ENCODE assay signal across 8 cellular contexts in the genomic region with DNA sequence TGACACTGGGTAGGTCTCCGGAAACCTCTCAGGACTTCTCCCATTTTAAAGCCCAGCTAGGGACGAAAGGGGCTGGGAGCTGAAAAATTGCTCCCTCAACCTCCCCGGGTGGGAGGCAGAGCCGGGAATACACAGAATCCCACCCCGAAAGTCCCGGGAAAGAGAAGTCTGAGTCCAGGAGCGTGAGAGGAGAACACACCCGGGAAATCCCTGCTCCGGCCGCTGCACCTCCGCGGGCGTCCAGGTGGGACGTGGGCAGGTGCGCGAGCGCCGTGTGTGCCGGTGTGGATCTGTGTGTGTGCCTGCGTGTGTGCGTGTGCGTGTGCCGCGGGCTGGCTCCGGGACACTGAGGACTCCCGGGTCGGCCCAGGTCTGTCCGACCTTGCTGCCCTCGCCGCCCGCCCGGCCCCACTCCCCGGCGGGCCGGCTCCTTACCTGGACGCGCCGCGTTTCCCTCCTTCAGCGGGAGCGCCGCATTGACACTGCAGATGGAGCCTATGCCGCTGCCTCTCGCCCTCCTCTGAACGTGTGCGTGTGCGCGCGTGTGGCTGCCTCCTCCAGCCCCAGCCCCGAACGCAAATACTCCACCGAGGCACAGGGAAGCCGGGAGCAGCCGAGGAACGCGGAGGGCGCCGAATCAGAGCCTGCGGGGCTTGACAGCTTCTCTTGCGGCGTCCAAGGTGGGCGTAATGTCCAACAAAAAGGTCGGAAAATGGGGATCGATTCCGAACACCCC. TPM values are rescaled to one million over a fixed set of nuclear protein-coding genes. Genes with fewer than 3 reads are reported as not detected.
A peak's percentile ranks its signal among the peaks of the same experiment; 100 is the strongest.
DNase-seq lines count a peak whose midpoint lies in the region; ATAC-seq and TF ChIP-seq lines count a peak whose summit lies in the region.

A gene with protein sequence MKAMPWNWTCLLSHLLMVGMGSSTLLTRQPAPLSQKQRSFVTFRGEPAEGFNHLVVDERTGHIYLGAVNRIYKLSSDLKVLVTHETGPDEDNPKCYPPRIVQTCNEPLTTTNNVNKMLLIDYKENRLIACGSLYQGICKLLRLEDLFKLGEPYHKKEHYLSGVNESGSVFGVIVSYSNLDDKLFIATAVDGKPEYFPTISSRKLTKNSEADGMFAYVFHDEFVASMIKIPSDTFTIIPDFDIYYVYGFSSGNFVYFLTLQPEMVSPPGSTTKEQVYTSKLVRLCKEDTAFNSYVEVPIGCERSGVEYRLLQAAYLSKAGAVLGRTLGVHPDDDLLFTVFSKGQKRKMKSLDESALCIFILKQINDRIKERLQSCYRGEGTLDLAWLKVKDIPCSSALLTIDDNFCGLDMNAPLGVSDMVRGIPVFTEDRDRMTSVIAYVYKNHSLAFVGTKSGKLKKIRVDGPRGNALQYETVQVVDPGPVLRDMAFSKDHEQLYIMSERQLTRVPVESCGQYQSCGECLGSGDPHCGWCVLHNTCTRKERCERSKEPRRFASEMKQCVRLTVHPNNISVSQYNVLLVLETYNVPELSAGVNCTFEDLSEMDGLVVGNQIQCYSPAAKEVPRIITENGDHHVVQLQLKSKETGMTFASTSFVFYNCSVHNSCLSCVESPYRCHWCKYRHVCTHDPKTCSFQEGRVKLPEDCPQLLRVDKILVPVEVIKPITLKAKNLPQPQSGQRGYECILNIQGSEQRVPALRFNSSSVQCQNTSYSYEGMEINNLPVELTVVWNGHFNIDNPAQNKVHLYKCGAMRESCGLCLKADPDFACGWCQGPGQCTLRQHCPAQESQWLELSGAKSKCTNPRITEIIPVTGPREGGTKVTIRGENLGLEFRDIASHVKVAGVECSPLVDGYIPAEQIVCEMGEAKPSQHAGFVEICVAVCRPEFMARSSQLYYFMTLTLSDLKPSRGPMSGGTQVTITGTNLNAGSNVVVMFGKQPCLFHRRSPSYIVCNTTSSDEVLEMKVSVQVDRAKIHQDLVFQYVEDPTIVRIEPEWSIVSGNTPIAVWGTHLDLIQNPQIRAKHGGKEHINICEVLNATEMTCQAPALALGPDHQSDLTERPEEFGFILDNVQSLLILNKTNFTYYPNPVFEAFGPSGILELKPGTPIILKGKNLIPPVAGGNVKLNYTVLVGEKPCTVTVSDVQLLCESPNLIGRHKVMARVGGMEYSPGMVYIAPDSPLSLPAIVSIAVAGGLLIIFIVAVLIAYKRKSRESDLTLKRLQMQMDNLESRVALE (N-terminal part only) (minus strand): TSS at position 484 of the 736 bp plus-strand sequence. CDS start 67,777 bp downstream, outside the sequence.

- no TSS peak for BruUV-seq in IMR-90 (replicated peaks; lab: Mats Ljungman, UMichigan)

- no peaks in the 10 kb centered on the region for H3K79me2 ChIP-seq in ACC112 (ENCODE audit: control insufficient read depth, insufficient read depth, low read length, unreplicated experiment)

- H3K27me3 ChIP-seq in ACC112 (ENCODE audit: insufficient read depth, low read length) (peaks cover 77% of the 10 kb centered on the region), IMR-90 (ENCODE audit: control insufficient read depth, insufficient read depth, low read length) (peaks cover 54% of the 10 kb centered on the region)

- H2AK9ac ChIP-seq in IMR-90 (replicated peaks; ENCODE audit: low read depth, low read length, poor library complexity) = no peak within 1 kb of the TSS

- in situ Hi-C loops in IMR-90 (cut with MboI; ENCODE audit: low sequenced_read_pairs) = loop anchor here (10.0 to 25.0 kb wide), 2 partner anchors 251 to 614 kb away; no protein-coding TSS in a partner anchor

- H3K56ac ChIP-seq in IMR-90 (ENCODE audit: extremely low read depth, insufficient read depth, low read length) = no peak within 1 kb of the TSS

- peak within 1 kb of the TSS; percentile 48; the same call in 1 of the 2 replicates for H3K4me2 ChIP-seq in IMR-90 (ENCODE audit: low read depth, low read length)

- H2BK20ac ChIP-seq in IMR-90 (ENCODE audit: low read depth, low read length) = no peak within 1 kb of the TSS

- CTCF ChIA-PET in IMR-90 (lab: Yijun Ruan, JAX) = no interaction called here

- no peaks in the 10 kb centered on the region for H3K79me1 ChIP-seq in IMR-90 (ENCODE audit: low read depth in 1 of 2, low read length in 2 of 2)

- no peak for TF ChIP-seq RAD21 in IMR-90 (IDR thresholded peaks at IDR 0.05; ENCODE audit: low read length)

- no peak within 1 kb of the TSS for H4K91ac ChIP-seq in IMR-90 (ENCODE audit: insufficient read depth, low read depth, low read length)

- no peaks in the 10 kb centered on the region for H3K4me1 ChIP-seq in ACC112 (ENCODE audit: control insufficient read depth, insufficient read depth, low read length, unreplicated experiment)
- H3K4me1 ChIP-seq in IMR-90 (ENCODE audit: control insufficient read depth, insufficient read depth, low read length) = 0 out of 2 replicates have a peak, but pooled peaks cover 2% of the 10 kb centered on the region

- ATAC-seq in IMR-90 (ENCODE audit: low read depth) = no peak
- no peak for ATAC-seq in HG02973 (IDR thresholded peaks at IDR 0.05; ENCODE audit: unreplicated experiment)
- no peak for ATAC-seq in HG03108 (IDR thresholded peaks at IDR 0.05; ENCODE audit: unreplicated experiment)

- H3K36me3 ChIP-seq in ACC112 (ENCODE audit: insufficient read depth, low read length) (no peaks in the 10 kb centered on the region), IMR-90 (ENCODE audit: control insufficient read depth, insufficient read depth, low read length) (no peaks in the 10 kb centered on the region)

- H2BK5ac ChIP-seq in IMR-90 (ENCODE audit: low read depth, low read length, poor library complexity, severe bottlenecking) = no peak within 1 kb of the TSS

- H2AK5ac ChIP-seq in IMR-90 (ENCODE audit: low read depth, low read length) = no peak within 1 kb of the TSS

- intact Hi-C loops in IMR-90 (cut with micrococcal nuclease) = no loop called here
- intact Hi-C loops in lower leg skin (cut with DNase I; ENCODE audit: low total_unique reads) = loop anchor here (5.0 kb wide), 2 partner anchors 259 to 629 kb away; no protein-coding TSS in a partner anchor

- H3K9me1 ChIP-seq in IMR-90 (ENCODE audit: insufficient read depth, low read length) = no peaks in the 10 kb centered on the region

- DNase-seq in IMR-90 (no peak), caudate nucleus (lab: John Stamatoyannopoulos, UW) (peak in 32 of 61 donors; percentile 6 to 65 (median 34)), lower leg skin (ENCODE audit: low spot score in 2 of 2) (peak in 1 of 2 donors; percentile 82), NAMALWA (ENCODE audit: low spot score) (no peak)

- no peak within 1 kb of the TSS for H3K23ac ChIP-seq in IMR-90 (ENCODE audit: low read depth, low read length)

- H3K18ac ChIP-seq in IMR-90 (ENCODE audit: low read depth, low read length) = no peak within 1 kb of the TSS

- no peak within 1 kb of the TSS for H4K8ac ChIP-seq in IMR-90 (ENCODE audit: low read depth in 2 of 2, low read length in 2 of 2)

- dilution Hi-C loops in IMR-90 (cut with HindIII; ENCODE audit: low sequenced_read_pairs, unreplicated experiment) = no loop called here

- H3K27ac ChIP-seq in ACC112 (ENCODE audit: low read depth, low read length) = no peak within 1 kb of the TSS
- H3K27ac ChIP-seq in IMR-90 (ENCODE audit: insufficient read depth, low read length) = no peak within 1 kb of the TSS
- H3K27ac ChIP-seq in caudate nucleus (ENCODE audit: low read depth, low read length) = peak within 1 kb of the TSS; percentile 8

- 1% methylated on average over 22 of the region's 65 CpGs; no CpG with 5 or more reads in 1 of the 2 experiments for WGBS in IMR-90 (ENCODE audit: extremely low coverage in 2 of 2, insufficient read length in 1 of 2), 2 experiments
- WGBS in lower leg skin, 2 donors = 2 to 3% methylated on average over 27 to 61 of the region's 65 CpGs

- H2AFZ ChIP-seq in ACC112 (ENCODE audit: low read length, unreplicated experiment) = no peak within 1 kb of the TSS
- peak within 1 kb of the TSS; percentile 72 for H2AFZ ChIP-seq in IMR-90 (replicated peaks; ENCODE audit: low read length, poor library complexity)

- H4K5ac ChIP-seq in IMR-90 (ENCODE audit: low read depth, low read length) = no peak within 1 kb of the TSS

- no peak within 1 kb of the TSS for H3K4ac ChIP-seq in IMR-90 (ENCODE audit: low read depth, low read length)

- H2BK120ac ChIP-seq in IMR-90 (ENCODE audit: low read depth, low read length) = no peak within 1 kb of the TSS

- no peaks in the 10 kb centered on the region for H4K20me1 ChIP-seq in IMR-90 (ENCODE audit: insufficient read depth, low read length)

- TF ChIP-seq POLR2A in IMR-90 (IDR thresholded peaks at IDR 0.05; ENCODE audit: low read depth, low read length) (no peak), lower leg skin (IDR thresholded peaks at IDR 0.05) (no peak)

- POLR2A ChIA-PET in IMR-90 (lab: Charles Lee; ENCODE audit: unreplicated experiment) = no interaction called here

- H3K9me3 ChIP-seq in IMR-90 (ENCODE audit: control insufficient read depth, insufficient read depth, low read length) = no peaks in the 10 kb centered on the region

- no peak within 1 kb of the TSS for H2BK15ac ChIP-seq in IMR-90 (ENCODE audit: low read depth, low read length)

- no peak for TF ChIP-seq CTCF in IMR-90 (conservative IDR thresholded peaks at IDR 0.05; ENCODE audit: low read depth, low read length)
- TF ChIP-seq CTCF in lower leg skin (IDR thresholded peaks at IDR 0.05) = no peak
- no peak for TF ChIP-seq CTCF in subcutaneous adipose tissue (IDR thresholded peaks at IDR 0.05; ENCODE audit: low read depth)

- no peak within 1 kb of the TSS for H3K9ac ChIP-seq in IMR-90 (ENCODE audit: low read depth, low read length)

- H3K14ac ChIP-seq in IMR-90 (replicated peaks; ENCODE audit: low read depth, low read length) = no peak within 1 kb of the TSS

- H3K4me3 ChIP-seq in ACC112 (ENCODE audit: low read depth, low read length) (peak within 1 kb of the TSS; percentile 54), IMR-90 (ENCODE audit: insufficient read depth, low read depth, low read length) (no peak within 1 kb of the TSS; the same call in 1 of the 2 replicates), lower leg skin (ENCODE audit: low read depth, poor library complexity, severe bottlenecking) (peak within 1 kb of the TSS; percentile 27)

TF ChIP-seq in IMR-90, 13 proteins besides CTCF, POLR2A, EP300 and RAD21 (continues in another document):
- no peak for TF ChIP-seq RCOR1 (IDR thresholded peaks at IDR 0.05; ENCODE audit: insufficient replicate concordance, low read length)
- no peak for TF ChIP-seq NFE2L2 (IDR thresholded peaks at IDR 0.05; ENCODE audit: low read depth, low read length)
- TF ChIP-seq BHLHE40 (IDR thresholded peaks at IDR 0.05; ENCODE audit: low read depth, low read length) = no peak
- no peak for TF ChIP-seq MAZ (IDR thresholded peaks at IDR 0.05; ENCODE audit: borderline replicate concordance, low read depth, low read length)
- no peak for TF ChIP-seq SMC3 (IDR thresholded peaks at IDR 0.05; ENCODE audit: low read depth, low read length)
- TF ChIP-seq CEBPB (IDR thresholded peaks at IDR 0.05; ENCODE audit: low read depth, low read length) = no peak
- TF ChIP-seq FOS (IDR thresholded peaks at IDR 0.05; ENCODE audit: low read depth, low read length) = no peak

RNA-seq across cellular contexts. Expression of the gene that starts here (rescaled TPM):
- total RNA-seq in IMR-90 (2012; rRNA removed) = under 0.01 TPM in 2 replicates
- under 0.01 and 0.01 TPM in 2 replicates for polyA plus RNA-seq in IMR-90 (2012; rRNA removed)
- under 0.01 TPM in 1 of 2 replicates, not detected in the other for polyA plus RNA-seq in IMR-90 (2012; cell fraction: cytosol; rRNA removed)
- under 0.01 and 0.01 TPM in 2 replicates for polyA plus RNA-seq in IMR-90 (2012; cell fraction: nucleus; rRNA removed; ENCODE audit: low replicate concordance)
- total RNA-seq in lower leg skin = 1 to 10 TPM; 5.1 to 7.0 (median 5.3) TPM
- 100 to 1,000 TPM in 1 of 4 donors, 10 to 100 TPM in 3; 30.2 to 112 (median 54.6) TPM for total RNA-seq in subcutaneous adipose tissue

Comparison
In these comparisons a context has a peak if more than half of its experiments do, and no peak if none do; other contexts are left out.
1. DNase-seq: peak in caudate nucleus (32 of 61); none in IMR-90 (single experiment) and NAMALWA (single experiment).